ENCODE assay signal across 1 cellular context in the genomic region with DNA sequence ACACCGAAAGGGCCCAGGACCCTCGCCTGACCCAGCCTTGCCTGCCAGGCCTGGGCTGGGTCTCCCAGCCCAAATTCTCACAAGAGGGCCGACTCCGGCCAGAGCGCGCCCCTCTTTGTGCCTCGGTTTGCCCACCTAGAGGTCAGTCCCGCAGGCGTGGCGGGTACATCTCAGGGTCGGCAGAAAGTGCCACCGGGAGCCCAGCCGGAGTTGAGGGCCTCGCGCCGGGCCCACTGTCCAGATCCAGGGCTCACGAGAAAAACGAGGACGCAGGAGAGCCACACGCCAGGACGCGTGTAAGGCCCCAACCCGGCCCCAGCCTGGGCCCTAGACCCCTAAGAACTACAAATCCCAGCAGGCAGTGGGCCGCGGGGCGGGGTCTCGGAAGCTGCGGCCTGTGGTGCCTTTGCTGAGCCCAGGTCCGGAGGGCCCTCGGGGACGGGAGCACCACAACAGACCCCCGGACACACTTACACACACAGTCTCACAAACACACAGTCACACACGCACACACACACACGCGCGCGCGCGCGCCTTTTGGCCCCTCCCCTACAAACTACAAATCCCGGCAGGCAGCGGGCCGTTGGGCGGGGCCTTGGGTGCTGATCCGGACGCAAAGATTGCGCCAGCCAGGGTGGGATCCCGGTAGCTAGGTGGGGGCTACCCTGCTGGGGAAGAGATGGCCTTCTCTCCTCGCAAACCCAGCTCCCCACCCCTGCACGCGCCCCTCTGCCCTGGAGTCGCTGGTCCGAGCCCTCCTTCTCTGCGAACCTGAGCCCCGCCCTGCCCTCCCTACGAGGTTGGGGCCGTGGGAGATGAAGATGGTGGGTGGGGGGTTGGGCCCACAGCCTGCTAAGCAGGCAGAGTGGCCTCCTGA.
A peak's percentile ranks its signal among the peaks of the same experiment; 100 is the strongest.
TF ChIP-seq lines count a peak whose summit lies in the region.

Gene SH2D6, plus strand, starts transcription at position 583 of the 877 bp plus-strand sequence. CDS start 10,752 bp downstream, outside the sequence.

TF ChIP-seq in K562, 482 proteins besides CTCF, POLR2A, EP300 and RAD21 (continued from another document and continues in another):
- TF ChIP-seq, protein P1, sequence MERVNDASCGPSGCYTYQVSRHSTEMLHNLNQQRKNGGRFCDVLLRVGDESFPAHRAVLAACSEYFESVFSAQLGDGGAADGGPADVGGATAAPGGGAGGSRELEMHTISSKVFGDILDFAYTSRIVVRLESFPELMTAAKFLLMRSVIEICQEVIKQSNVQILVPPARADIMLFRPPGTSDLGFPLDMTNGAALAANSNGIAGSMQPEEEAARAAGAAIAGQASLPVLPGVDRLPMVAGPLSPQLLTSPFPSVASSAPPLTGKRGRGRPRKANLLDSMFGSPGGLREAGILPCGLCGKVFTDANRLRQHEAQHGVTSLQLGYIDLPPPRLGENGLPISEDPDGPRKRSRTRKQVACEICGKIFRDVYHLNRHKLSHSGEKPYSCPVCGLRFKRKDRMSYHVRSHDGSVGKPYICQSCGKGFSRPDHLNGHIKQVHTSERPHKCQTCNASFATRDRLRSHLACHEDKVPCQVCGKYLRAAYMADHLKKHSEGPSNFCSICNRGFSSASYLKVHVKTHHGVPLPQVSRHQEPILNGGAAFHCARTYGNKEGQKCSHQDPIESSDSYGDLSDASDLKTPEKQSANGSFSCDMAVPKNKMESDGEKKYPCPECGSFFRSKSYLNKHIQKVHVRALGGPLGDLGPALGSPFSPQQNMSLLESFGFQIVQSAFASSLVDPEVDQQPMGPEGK (CRISPR knock-in tag; IDR thresholded peaks at IDR 0.05; ENCODE audit: borderline replicate concordance), result peak; percentile 30; the same call in 1 of the 2 replicates
- peak; percentile 86 for TF ChIP-seq ZNF224 (CRISPR knock-in tag; IDR thresholded peaks at IDR 0.05)
- peak; percentile 77; the same call in 1 of the 2 replicates for TF ChIP-seq DMBX1 (CRISPR knock-in tag; IDR thresholded peaks at IDR 0.05; ENCODE audit: borderline replicate concordance)
- TF ChIP-seq XRCC3 (IDR thresholded peaks at IDR 0.05), result no peak
- TF ChIP-seq, protein P2, sequence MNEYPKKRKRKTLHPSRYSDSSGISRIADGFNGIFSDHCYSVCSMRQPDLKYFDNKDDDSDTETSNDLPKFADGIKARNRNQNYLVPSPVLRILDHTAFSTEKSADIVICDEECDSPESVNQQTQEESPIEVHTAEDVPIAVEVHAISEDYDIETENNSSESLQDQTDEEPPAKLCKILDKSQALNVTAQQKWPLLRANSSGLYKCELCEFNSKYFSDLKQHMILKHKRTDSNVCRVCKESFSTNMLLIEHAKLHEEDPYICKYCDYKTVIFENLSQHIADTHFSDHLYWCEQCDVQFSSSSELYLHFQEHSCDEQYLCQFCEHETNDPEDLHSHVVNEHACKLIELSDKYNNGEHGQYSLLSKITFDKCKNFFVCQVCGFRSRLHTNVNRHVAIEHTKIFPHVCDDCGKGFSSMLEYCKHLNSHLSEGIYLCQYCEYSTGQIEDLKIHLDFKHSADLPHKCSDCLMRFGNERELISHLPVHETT (CRISPR knock-in tag; conservative IDR thresholded peaks at IDR 0.05 in 1 of 2, IDR thresholded peaks at IDR 0.05 in 1 of 2), result peak in 1 of 2 experiments; percentile 60; a peak in 2 of 4 replicates
- no peak for TF ChIP-seq BRF1 (IDR thresholded peaks at IDR 0.05; ENCODE audit: borderline replicate concordance, extremely low read depth, insufficient read length)
- no peak for TF ChIP-seq ARID3B (CRISPR knock-in tag; IDR thresholded peaks at IDR 0.05; ENCODE audit: borderline replicate concordance)
- TF ChIP-seq, protein P3, sequence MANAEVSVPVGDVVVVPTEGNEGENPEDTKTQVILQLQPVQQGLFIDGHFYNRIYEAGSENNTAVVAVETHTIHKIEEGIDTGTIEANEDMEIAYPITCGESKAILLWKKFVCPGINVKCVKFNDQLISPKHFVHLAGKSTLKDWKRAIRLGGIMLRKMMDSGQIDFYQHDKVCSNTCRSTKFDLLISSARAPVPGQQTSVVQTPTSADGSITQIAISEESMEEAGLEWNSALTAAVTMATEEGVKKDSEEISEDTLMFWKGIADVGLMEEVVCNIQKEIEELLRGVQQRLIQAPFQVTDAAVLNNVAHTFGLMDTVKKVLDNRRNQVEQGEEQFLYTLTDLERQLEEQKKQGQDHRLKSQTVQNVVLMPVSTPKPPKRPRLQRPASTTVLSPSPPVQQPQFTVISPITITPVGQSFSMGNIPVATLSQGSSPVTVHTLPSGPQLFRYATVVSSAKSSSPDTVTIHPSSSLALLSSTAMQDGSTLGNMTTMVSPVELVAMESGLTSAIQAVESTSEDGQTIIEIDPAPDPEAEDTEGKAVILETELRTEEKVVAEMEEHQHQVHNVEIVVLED (CRISPR knock-in tag; IDR thresholded peaks at IDR 0.05), result peak; percentile 61; the same call in 1 of the 2 replicates
- TF ChIP-seq ZNF354B (CRISPR knock-in tag; IDR thresholded peaks at IDR 0.05), result no peak
- no peak; the same call in none of the 2 replicates for TF ChIP-seq CREB1 (IDR thresholded peaks at IDR 0.05)
- TF ChIP-seq CREB1 (CRISPR knock-in tag; IDR thresholded peaks at IDR 0.05), result peak; percentile 60
- no peak; the same call in 1 of the 2 replicates for TF ChIP-seq TOE1 (IDR thresholded peaks at IDR 0.05; ENCODE audit: borderline replicate concordance)
- TF ChIP-seq TOE1 (CRISPR knock-in tag; IDR thresholded peaks at IDR 0.05; ENCODE audit: borderline replicate concordance, low read depth), result no peak
- TF ChIP-seq CCNT2 (IDR thresholded peaks at IDR 0.05; ENCODE audit: borderline replicate concordance, extremely low read depth, insufficient read length, low read depth, low read length), result no peak
- no peak; the same call in 1 of the 2 replicates for TF ChIP-seq ZNF12 (CRISPR knock-in tag; IDR thresholded peaks at IDR 0.05)
- TF ChIP-seq ZNF217 (CRISPR knock-in tag; IDR thresholded peaks at IDR 0.05), result 0 out of 2 replicates have a peak, but pooled peaks have one; percentile 31
- no peak for TF ChIP-seq SRSF7 (optimal IDR thresholded peaks at IDR 0.05; ENCODE audit: low read depth, low read length)
- no peak for TF ChIP-seq FOXK1 (CRISPR knock-in tag; IDR thresholded peaks at IDR 0.05; ENCODE audit: borderline replicate concordance)
- TF ChIP-seq MTF1 (CRISPR knock-in tag; IDR thresholded peaks at IDR 0.05; ENCODE audit: borderline replicate concordance), result no peak
- peak; percentile 58 for TF ChIP-seq NFRKB (IDR thresholded peaks at IDR 0.05; ENCODE audit: low read depth)
- no peak for TF ChIP-seq ZNF699 (CRISPR knock-in tag; IDR thresholded peaks at IDR 0.05; ENCODE audit: insufficient replicate concordance)
- no peak for TF ChIP-seq ZNF184 (CRISPR knock-in tag; IDR thresholded peaks at IDR 0.05)
- no peak for TF ChIP-seq ATF1 (CRISPR knock-in tag; IDR thresholded peaks at IDR 0.05)
- TF ChIP-seq ATF1 (tag; IDR thresholded peaks at IDR 0.05), result peak; percentile 76
- TF ChIP-seq ELK3 (CRISPR knock-in tag; IDR thresholded peaks at IDR 0.05), result no peak
- no peak for TF ChIP-seq ZBTB8A (IDR thresholded peaks at IDR 0.05; ENCODE audit: partially characterized antibody)
- no peak for TF ChIP-seq LEF1 (IDR thresholded peaks at IDR 0.05)
- TF ChIP-seq ZBTB5 (IDR thresholded peaks at IDR 0.05), result no peak
- TF ChIP-seq ZNF384 (IDR thresholded peaks at IDR 0.05; ENCODE audit: low read depth, low read length), result no peak
- no peak for TF ChIP-seq ZNF3 (CRISPR knock-in tag; IDR thresholded peaks at IDR 0.05)
- peak; percentile 59; the same call in 1 of the 2 replicates for TF ChIP-seq NKRF (IDR thresholded peaks at IDR 0.05; ENCODE audit: borderline replicate concordance)
- TF ChIP-seq SMAD1 (IDR thresholded peaks at IDR 0.05; ENCODE audit: low read depth, low read length, partially characterized antibody), result peak; percentile 36
- TF ChIP-seq CXXC5 (CRISPR knock-in tag; IDR thresholded peaks at IDR 0.05), result peak; percentile 81
- TF ChIP-seq ZNF778 (CRISPR knock-in tag; IDR thresholded peaks at IDR 0.05), result no peak
- TF ChIP-seq JUN (IDR thresholded peaks at IDR 0.05; ENCODE audit: borderline replicate concordance, low read depth, low read length), result peak; percentile 8; the same call in 1 of the 2 replicates
- TF ChIP-seq JUN (CRISPR knock-in tag; IDR thresholded peaks at IDR 0.05; ENCODE audit: borderline replicate concordance), result peak; percentile 76; the same call in 1 of the 2 replicates
- peak in 1 of 2 experiments; percentile 58; a peak in 1 of 3 replicates for TF ChIP-seq CBX3 (IDR thresholded peaks at IDR 0.05; ENCODE audit: borderline replicate concordance in 1 of 2, low read length in 2 of 2)
- TF ChIP-seq SAFB2 (IDR thresholded peaks at IDR 0.05; ENCODE audit: borderline replicate concordance, low read depth, low read length, severe bottlenecking), result no peak
- peak; percentile 68 for TF ChIP-seq ATF7 (IDR thresholded peaks at IDR 0.05)
- no peak for TF ChIP-seq ATF2 (CRISPR knock-in tag; IDR thresholded peaks at IDR 0.05)
- no peak for TF ChIP-seq POLR3G (IDR thresholded peaks at IDR 0.05; ENCODE audit: extremely low read depth, insufficient read length, insufficient replicate concordance)
- no peak for TF ChIP-seq MAFF (IDR thresholded peaks at IDR 0.05; ENCODE audit: low read length)
- TF ChIP-seq, protein P4, sequence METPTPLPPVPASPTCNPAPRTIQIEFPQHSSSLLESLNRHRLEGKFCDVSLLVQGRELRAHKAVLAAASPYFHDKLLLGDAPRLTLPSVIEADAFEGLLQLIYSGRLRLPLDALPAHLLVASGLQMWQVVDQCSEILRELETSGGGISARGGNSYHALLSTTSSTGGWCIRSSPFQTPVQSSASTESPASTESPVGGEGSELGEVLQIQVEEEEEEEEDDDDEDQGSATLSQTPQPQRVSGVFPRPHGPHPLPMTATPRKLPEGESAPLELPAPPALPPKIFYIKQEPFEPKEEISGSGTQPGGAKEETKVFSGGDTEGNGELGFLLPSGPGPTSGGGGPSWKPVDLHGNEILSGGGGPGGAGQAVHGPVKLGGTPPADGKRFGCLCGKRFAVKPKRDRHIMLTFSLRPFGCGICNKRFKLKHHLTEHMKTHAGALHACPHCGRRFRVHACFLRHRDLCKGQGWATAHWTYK (CRISPR knock-in tag; IDR thresholded peaks at IDR 0.05), result peak; percentile 87; the same call in 1 of the 2 replicates
- TF ChIP-seq, protein P5, sequence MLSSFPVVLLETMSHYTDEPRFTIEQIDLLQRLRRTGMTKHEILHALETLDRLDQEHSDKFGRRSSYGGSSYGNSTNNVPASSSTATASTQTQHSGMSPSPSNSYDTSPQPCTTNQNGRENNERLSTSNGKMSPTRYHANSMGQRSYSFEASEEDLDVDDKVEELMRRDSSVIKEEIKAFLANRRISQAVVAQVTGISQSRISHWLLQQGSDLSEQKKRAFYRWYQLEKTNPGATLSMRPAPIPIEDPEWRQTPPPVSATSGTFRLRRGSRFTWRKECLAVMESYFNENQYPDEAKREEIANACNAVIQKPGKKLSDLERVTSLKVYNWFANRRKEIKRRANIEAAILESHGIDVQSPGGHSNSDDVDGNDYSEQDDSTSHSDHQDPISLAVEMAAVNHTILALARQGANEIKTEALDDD (IDR thresholded peaks at IDR 0.05), result no peak
